8 cellular contexts compared by ENCODE assay signal in genomic region chr10:62054408-62054807, GRCh38.
DNase-seq lines count a peak whose midpoint lies in the region; ATAC-seq and TF ChIP-seq lines count a peak whose summit lies in the region.

No MANE protein-coding gene starts in this region.

- H3K9me3 Mint-ChIP-seq in immature natural killer cell = no peaks in the 10 kb centered on the region

- H3K4me1 ChIP-seq in heart left ventricle (peaks cover 25 to 97% (median 76%) of the 10 kb centered on the region in 12 donors), Loucy (ENCODE audit: insufficient read depth, low read length, poor library complexity, severe bottlenecking) (peaks cover 57% of the 10 kb centered on the region), upper lobe of right lung (peaks cover 50% of the 10 kb centered on the region)

- H3K36me3 Mint-ChIP-seq in immature natural killer cell = peaks cover 29 to 50% (median 29%) of the 10 kb centered on the region in 3 donors

- ATAC-seq in heart left ventricle (no peak), Right ventricle myocardium inferior (no peak), upper lobe of right lung (no peak)

- peak overlapping the region in 2 of 5 donors; percentile 1 for H3K4me3 Mint-ChIP-seq in immature natural killer cell

- no peak for TF ChIP-seq CTCF in heart left ventricle (IDR thresholded peaks at IDR 0.05)
- TF ChIP-seq CTCF in Loucy (conservative IDR thresholded peaks at IDR 0.05; ENCODE audit: low read length) = no peak
- TF ChIP-seq CTCF in upper lobe of right lung (IDR thresholded peaks at IDR 0.05) = no peak

- H3K4me2 ChIP-seq in Loucy (ENCODE audit: low read depth, low read length, poor library complexity, severe bottlenecking) = peak overlapping the region; percentile 17

- no peak for TF ChIP-seq POLR2A in heart left ventricle (IDR thresholded peaks at IDR 0.05)

- H2AFZ ChIP-seq in Loucy (ENCODE audit: low read length) = no peak overlapping the region

- H3K27ac Mint-ChIP-seq in immature natural killer cell = peak overlapping the region in 5 of 6 donors; percentile 41 to 83 (median 62)

- H3K79me2 ChIP-seq in Loucy (ENCODE audit: insufficient read depth, low read length) = peaks cover 80% of the 10 kb centered on the region

- H3K27me3 ChIP-seq in heart left ventricle = no peaks in the 10 kb centered on the region
- H3K27me3 ChIP-seq in Loucy (ENCODE audit: insufficient read depth, low read length, poor library complexity, severe bottlenecking) = no peaks in the 10 kb centered on the region
- no peaks in the 10 kb centered on the region for H3K27me3 ChIP-seq in upper lobe of right lung

- peaks cover 7% of the 10 kb centered on the region for H4K20me1 ChIP-seq in Loucy (ENCODE audit: insufficient read depth, low read length, poor library complexity, severe bottlenecking)

- intact Hi-C loops in heart left ventricle (cut with DNase I) (no loop called here), Right ventricle myocardium inferior (cut with DNase I) (no loop called here), upper lobe of right lung (cut with DNase I) (no loop called here)

- H3K27me3 Mint-ChIP-seq in immature natural killer cell (ENCODE audit: low read depth in 3 of 3) = no peaks in the 10 kb centered on the region

- H3K27ac ChIP-seq in heart left ventricle (peak overlapping the region; percentile 33 to 98 (median 93)), upper lobe of right lung (peak overlapping the region; percentile 49)

- H3K36me3 ChIP-seq in heart left ventricle = peaks cover 0 to 53% (median 39%) of the 10 kb centered on the region in 9 donors
- peaks cover 90% of the 10 kb centered on the region for H3K36me3 ChIP-seq in Loucy (ENCODE audit: insufficient read depth, low read length)
- H3K36me3 ChIP-seq in upper lobe of right lung = peaks cover 37% of the 10 kb centered on the region

- no peaks in the 10 kb centered on the region for H3K9me2 ChIP-seq in Loucy (replicated peaks; ENCODE audit: low read depth, low read length)

- H3K4me1 Mint-ChIP-seq in immature natural killer cell = peaks cover 60 to 74% of the 10 kb centered on the region in 2 donors

- peak overlapping the region in 5 of 12 donors; percentile 1 to 25 (median 10) for H3K4me3 ChIP-seq in heart left ventricle
- H3K4me3 ChIP-seq in Loucy (ENCODE audit: low read length, poor library complexity, severe bottlenecking) = no peak overlapping the region
- H3K4me3 ChIP-seq in upper lobe of right lung = no peak overlapping the region

- no peaks in the 10 kb centered on the region for H3F3A ChIP-seq in Loucy (ENCODE audit: low read depth)

- DNase-seq in heart left ventricle = no peak
- no peak for DNase-seq in Right ventricle myocardium inferior (ENCODE audit: missing footprints)
- no peak for DNase-seq in immature natural killer cell
- DNase-seq in upper lobe of right lung = no peak
- DNase-seq in SHP77 treated with DMSO at 0.1 percent for 48 hours (lab: John Stamatoyannopoulos, UW) = no peak
- DNase-seq in NCI-H2107 (lab: John Stamatoyannopoulos, UW) = no peak
- DNase-seq in SW480 (ENCODE audit: low spot score) = no peak

- no peak overlapping the region for H3K9ac ChIP-seq in Loucy (ENCODE audit: low read depth, low read length, poor library complexity, severe bottlenecking)

- H3K9me3 ChIP-seq in heart left ventricle (no peaks in the 10 kb centered on the region), Loucy (ENCODE audit: insufficient read depth, low read depth, low read length) (no peaks in the 10 kb centered on the region), upper lobe of right lung (no peaks in the 10 kb centered on the region)
